ENCODE assay signal across 1 cellular context in the genomic region with DNA sequence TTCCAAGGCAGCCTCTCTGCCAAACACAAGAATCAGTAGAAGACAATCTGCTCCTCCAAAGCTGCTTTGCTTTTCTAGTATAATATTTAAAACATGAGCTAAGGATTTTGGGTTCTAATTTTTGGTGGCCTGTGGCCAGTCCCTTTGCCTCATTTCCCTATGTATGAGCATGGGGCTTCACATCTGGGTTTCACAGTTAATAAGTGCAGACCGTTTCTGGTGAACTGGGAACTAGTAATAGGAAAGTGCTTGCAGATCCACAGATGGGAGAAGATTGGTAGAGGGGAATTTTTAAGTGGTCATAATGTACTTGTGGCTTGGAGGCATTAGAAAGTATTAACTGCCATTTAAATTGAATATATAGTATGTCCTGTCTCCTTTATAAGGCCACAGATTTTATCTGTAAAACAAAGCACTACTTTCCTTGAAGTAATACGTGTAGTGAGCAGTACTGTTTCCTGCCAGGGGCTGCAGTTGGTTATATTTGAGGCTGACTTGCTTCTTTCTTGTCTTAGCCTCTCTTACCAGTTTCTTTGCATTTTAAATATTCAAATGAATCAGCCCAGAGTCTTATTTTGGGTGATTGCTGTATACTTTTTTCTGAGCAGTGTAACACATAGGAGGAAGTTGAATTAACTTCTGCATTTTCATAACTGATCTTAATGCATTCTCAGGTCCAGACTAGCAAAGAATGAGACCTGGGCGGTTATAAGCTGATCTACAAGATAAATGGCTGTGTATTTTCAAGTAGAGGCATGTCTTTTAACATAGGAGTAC.
TF ChIP-seq lines count a peak whose summit lies in the region.

No MANE protein-coding gene starts in this region.

TF ChIP-seq in IMR-90, 13 proteins besides CTCF, POLR2A, EP300 and RAD21:
- TF ChIP-seq, protein P1, sequence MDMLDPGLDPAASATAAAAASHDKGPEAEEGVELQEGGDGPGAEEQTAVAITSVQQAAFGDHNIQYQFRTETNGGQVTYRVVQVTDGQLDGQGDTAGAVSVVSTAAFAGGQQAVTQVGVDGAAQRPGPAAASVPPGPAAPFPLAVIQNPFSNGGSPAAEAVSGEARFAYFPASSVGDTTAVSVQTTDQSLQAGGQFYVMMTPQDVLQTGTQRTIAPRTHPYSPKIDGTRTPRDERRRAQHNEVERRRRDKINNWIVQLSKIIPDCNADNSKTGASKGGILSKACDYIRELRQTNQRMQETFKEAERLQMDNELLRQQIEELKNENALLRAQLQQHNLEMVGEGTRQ (IDR thresholded peaks at IDR 0.05; ENCODE audit: low read depth, low read length) = no peak
- TF ChIP-seq CEBPB (IDR thresholded peaks at IDR 0.05; ENCODE audit: low read depth, low read length) (no peak), CHD1 (IDR thresholded peaks at IDR 0.05; ENCODE audit: low read depth, low read length) (no peak; the same call in 1 of the 2 replicates), FOS (IDR thresholded peaks at IDR 0.05; ENCODE audit: low read depth, low read length) (no peak), RFX5 (IDR thresholded peaks at IDR 0.05; ENCODE audit: low read depth, low read length) (no peak)
